Comparison of ENCODE assay signal across 16 cellular contexts in the genomic region with DNA sequence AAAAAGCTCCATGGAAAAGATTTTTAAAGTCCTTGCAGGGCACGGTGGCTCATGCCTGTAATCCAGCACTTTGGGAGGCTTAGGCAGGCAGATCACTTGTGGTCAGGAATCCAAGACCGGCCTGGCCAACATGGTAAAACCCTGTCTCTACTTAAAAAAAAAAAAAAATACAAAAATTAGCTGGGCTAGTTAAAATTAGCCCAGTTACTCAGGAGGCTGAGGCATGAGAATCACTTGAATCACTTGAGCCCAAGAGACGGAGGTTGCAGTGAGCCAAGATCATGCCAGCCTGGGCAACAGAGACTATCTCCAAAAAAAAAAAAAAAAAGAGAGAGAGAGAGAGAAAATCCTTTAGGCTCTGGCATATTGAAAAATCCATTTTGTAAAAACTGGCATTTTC.
"Had no signal": no experiment of that assay in that cellular context is flagged by ENCODE, and none has a peak within 500 bp of the region (broad histone marks: within the 10 kb centered on the region; RNA-seq: fewer than 3 reads in every experiment).

No MANE protein-coding gene starts in this region.

- ATAC-seq: natural killer cell treated with Interleukin-12 subunit alpha and Interleukin-12 subunit beta and Interleukin-15 and Interleukin-18, amount 100 ng/mL, for 72 hours; sciatic nerve; SK-N-SH treated with all-trans-retinoic acid at 6 μM for 48 hours; stimulated activated naive CD8-positive, alpha-beta T cell treated with anti-CD3 and anti-CD28 coated beads, Interleukin-15, amount 100 ng/mL, for 72 hours had no signal

- H3K27me3 ChIP-seq: cardiac muscle cell, esophagus squamous epithelium, spleen had no signal

- H3K27ac ChIP-seq: cardiac muscle cell, esophagus squamous epithelium, spleen had no signal

- H3K9me3 ChIP-seq: esophagus squamous epithelium, spleen had no signal

- H3K4me3 ChIP-seq: cardiac muscle cell, esophagus squamous epithelium, lung, spleen had no signal

- DNase-seq: activated CD4-positive, alpha-beta memory T cell treated with anti-CD3 and anti-CD28 coated beads, Interleukin-2, amount 10 ng/mL, durations not matched to agents 7 days and 5 days; activated naive CD4-positive, alpha-beta T cell treated with anti-CD3 and anti-CD28 coated beads, Interleukin-2, amount 10 ng/mL, durations not matched to agents 7 days and 5 days; activated T-cell treated with anti-CD3 and anti-CD28 coated beads, Interleukin-2, amount 50 U/mL, for 24 hours; esophagus squamous epithelium; occipital lobe; spleen; stimulated activated CD4-positive, alpha-beta T cell treated with anti-CD3 and anti-CD28 coated beads, Interleukin-1b, Interleukin-23, amount 100 ng/mL, for 48 hours; stimulated activated naive CD8-positive, alpha-beta T cell treated with anti-CD3 and anti-CD28 coated beads, Interleukin-15, amount 100 ng/mL, for 72 hours; T-helper 1 cell; T1000 had no signal

- FAIRE-seq: colon had no signal
